ENCODE assay signal across 8 cellular contexts in genomic region chr9:21964925-21965385, GRCh38. TPM values are rescaled to one million over a fixed set of nuclear protein-coding genes. Genes with fewer than 3 reads are reported as not detected.
DNase-seq lines count a peak whose midpoint lies in the region; ATAC-seq, FAIRE-seq and TF ChIP-seq lines count a peak whose summit lies in the region.

No MANE protein-coding gene starts in this region.

- no peaks in the 10 kb centered on the region for H3K4me1 ChIP-seq in parathyroid adenoma

- peaks cover 10% of the 10 kb centered on the region for H3K27me3 ChIP-seq in parathyroid adenoma (ENCODE audit: control insufficient read depth, insufficient read depth, low read length)

- H3K4me3 ChIP-seq in parathyroid adenoma (ENCODE audit: low read depth, low read length), result peak overlapping the region; percentile 7

- no peak for TF ChIP-seq CTCF in parathyroid adenoma (IDR thresholded peaks at IDR 0.05)

- H2AFZ ChIP-seq in parathyroid adenoma, result no peak overlapping the region

- H3K79me2 ChIP-seq in parathyroid adenoma, result no peaks in the 10 kb centered on the region

- FAIRE-seq in HTR-8/SVneo (lab: Jason Lieb, UNC), result no peak

- peak; percentile 59 for DNase-seq in activated CD4-positive, alpha-beta T cell treated with anti-CD3 and anti-CD28 coated beads, Interleukin-2, amount 50 U/mL, for 1 hour
- no peak for DNase-seq in NCI-H2196 treated with DMSO at 0.1 percent for 48 hours (lab: John Stamatoyannopoulos, UW; ENCODE audit: unreplicated experiment)
- DNase-seq in kidney glomerular epithelial cell (lab: John Stamatoyannopoulos, UW), result no peak
- DNase-seq in HTR-8/SVneo (ENCODE audit: insufficient read length, low spot score), result no peak

- H3K4me2 ChIP-seq in parathyroid adenoma (ENCODE audit: low read length), result peak overlapping the region; percentile 14

- no peak overlapping the region for H3K9ac ChIP-seq in parathyroid adenoma

- H3K36me3 ChIP-seq in parathyroid adenoma (ENCODE audit: control insufficient read depth, insufficient read depth, low read length), result no peaks in the 10 kb centered on the region

- peak; percentile 55 for ATAC-seq in GM19023 (IDR thresholded peaks at IDR 0.05; ENCODE audit: unreplicated experiment)
- peak; percentile 57 for ATAC-seq in HG03066 (IDR thresholded peaks at IDR 0.05; ENCODE audit: low read depth, unreplicated experiment)
- peak; percentile 93 for ATAC-seq in esophagus mucosa

- no peaks in the 10 kb centered on the region for H3K9me3 ChIP-seq in parathyroid adenoma (ENCODE audit: control insufficient read depth, low read length)

- H3K27ac ChIP-seq in parathyroid adenoma, result no peak overlapping the region

RNA-seq across cellular contexts. Expression of gene CDKN2A, which starts 29.2 kb away (rescaled TPM):
- 7.7 TPM for total RNA-seq in esophagus mucosa

RNA-seq across cellular contexts. Expression of gene CDKN2B-AS1, which starts 29.6 kb away (rescaled TPM):
- 1.0 TPM for total RNA-seq in esophagus mucosa

RNA-seq across cellular contexts. Expression of gene CDKN2B, which starts 44.1 kb away (rescaled TPM):
- total RNA-seq in esophagus mucosa, result 75.6 TPM
